In genomic region chr6:89146748-89147715, GRCh38 we compare ENCODE assay signal across 8 cellular contexts. TPM values are rescaled to one million over a fixed set of nuclear protein-coding genes. Genes with fewer than 3 reads are reported as not detected.
DNase-seq lines count a peak whose midpoint lies in the region; ATAC-seq, FAIRE-seq and TF ChIP-seq lines count a peak whose summit lies in the region.

No MANE protein-coding gene starts in this region.

- H3K9me3 ChIP-seq in HUES48 (ENCODE audit: control insufficient read depth, insufficient read depth, low read length) (no peaks in the 10 kb centered on the region), pancreas (no peaks in the 10 kb centered on the region)

- 20 to 21% methylated on average over 24 of the region's 24 CpGs for WGBS in pancreas, 2 donors

- peak overlapping the region; percentile 21 for H3K27ac ChIP-seq in HUES48 (ENCODE audit: low read depth, low read length)
- H3K27ac ChIP-seq in pancreas: peak overlapping the region; percentile 93 to 97 (median 94)

- peak; percentile 53 for FAIRE-seq in pancreas (lab: Jason Lieb, UNC)

- peaks cover 44% of the 10 kb centered on the region for H3K27me3 ChIP-seq in HUES48 (ENCODE audit: control insufficient read depth, insufficient read depth, low read length)
- no peaks in the 10 kb centered on the region for H3K27me3 ChIP-seq in pancreas

- DNase-seq in DMS79 (lab: John Stamatoyannopoulos, UW) (peak; percentile 26), globus pallidus (ENCODE audit: low spot score) (peak; percentile 13), pancreas (peak in 1 of 6 donors; percentile 30), hippocampal formation (lab: John Stamatoyannopoulos, UW) (no peak)
- peak; percentile 21 for DNase-seq in activated CD4-positive, alpha-beta T cell treated with anti-CD3 and anti-CD28 coated beads, Interleukin-2, amount 50 U/mL, for 1 hour

- peaks cover 9% of the 10 kb centered on the region for H3K4me1 ChIP-seq in HUES48 (ENCODE audit: control insufficient read depth, insufficient read depth, low read length)
- peaks cover 0 to 9% (median 9%) of the 10 kb centered on the region in 3 donors for H3K4me1 ChIP-seq in pancreas

- H3K9ac ChIP-seq in HUES48 (ENCODE audit: low read depth, low read length): peak overlapping the region; percentile 58

- ATAC-seq in pancreas: peak in 2 of 4 donors; percentile 1 to 2
- ATAC-seq in HG02571 (IDR thresholded peaks at IDR 0.05; ENCODE audit: unreplicated experiment): no peak
- ATAC-seq in GM18909 (IDR thresholded peaks at IDR 0.05; ENCODE audit: poor library complexity, unreplicated experiment): no peak

- intact Hi-C loops in pancreas (cut with DNase I): no loop called here

- H3K4me3 ChIP-seq in HUES48 (ENCODE audit: low read depth, low read length) (peak overlapping the region; percentile 64), pancreas (peak overlapping the region; percentile 58 to 90 (median 76))

- TF ChIP-seq CTCF in pancreas (IDR thresholded peaks at IDR 0.05): no peak

- H3K36me3 ChIP-seq in HUES48 (ENCODE audit: control insufficient read depth, insufficient read depth, low read length): peaks cover 3% of the 10 kb centered on the region; the same call in 1 of the 2 replicates
- no peaks in the 10 kb centered on the region for H3K36me3 ChIP-seq in pancreas

RNA-seq across cellular contexts. Expression of gene PM20D2, which starts 1.2 kb away (rescaled TPM):
- 10 to 100 TPM in 1 of 6 donors, 1 to 10 TPM in 5; 4.3 to 11.0 (median 5.3) TPM for total RNA-seq in pancreas
- polyA plus RNA-seq in pancreas: 1 to 10 TPM; 3.6 to 8.1 TPM

RNA-seq across cellular contexts. Expression of gene SRSF12, which starts 29.2 kb away (rescaled TPM):
- 1 to 10 TPM in 2 of 6 donors, under 1 TPM in 4; 0.37 to 1.6 (median 0.55) TPM for total RNA-seq in pancreas
- polyA plus RNA-seq in pancreas: 1 to 10 TPM; 1.0 to 1.4 TPM

Comparison
In these comparisons a context has a peak if more than half of its experiments do, and no peak if none do; other contexts are left out.
1. DNase-seq: peak in DMS79 (single experiment), activated CD4-positive, alpha-beta T cell treated with anti-CD3 and anti-CD28 coated beads, Interleukin-2, amount 50 U/mL, for 1 hour (single experiment) and globus pallidus (single experiment); none in hippocampal formation (0 of 2).